ENCODE assay signal across 24 cellular contexts in genomic region chr2:210539578-210540416, GRCh38.
"Had no signal": no experiment of that assay in that cellular context is flagged by ENCODE, and none has a peak within 500 bp of the region (broad histone marks: within the 10 kb centered on the region; RNA-seq: fewer than 3 reads in every experiment).

No MANE protein-coding gene starts in this region.

- H3K36me3 ChIP-seq: cardiac muscle cell, neutrophil, ovary, tibial artery had no signal

- H3K4me3 ChIP-seq: cardiac muscle cell, ovary, psoas muscle, skin epidermis, tibial artery had no signal

- H3K27ac ChIP-seq: cardiac muscle cell, neutrophil, ovary, psoas muscle, skin epidermis, tibial artery had no signal

- H3K4me3 Mint-ChIP-seq: activated naive CD4-positive, alpha-beta T cell treated with anti-CD3 and anti-CD28 coated beads, Interleukin-2, amount 10 ng/mL, durations not matched to agents 7 days and 5 days; activated T-cell treated with anti-CD3 and anti-CD28 coated beads, Interleukin-2, amount 50 U/mL, for 72 hours; memory B cell; natural killer cell treated with Interleukin-12 subunit alpha and Interleukin-12 subunit beta and Interleukin-15 and Interleukin-18, amount 100 ng/mL, for 72 hours; stimulated activated naive CD8-positive, alpha-beta T cell treated with anti-CD3 and anti-CD28 coated beads, Interleukin-15, amount 100 ng/mL, for 72 hours; T-helper 1 cell treated with Interleukin-12 subunit alpha and Interleukin-12 subunit beta and Interleukin-4 antibody, amounts not matched to agents 30 μg/mL and 1 μg/mL, for 36 hours; WTC11 had no signal

- FAIRE-seq: endometrium had no signal

- H3K9me3 Mint-ChIP-seq: activated naive CD4-positive, alpha-beta T cell treated with anti-CD3 and anti-CD28 coated beads, Interleukin-2, amount 10 ng/mL, durations not matched to agents 7 days and 5 days; activated T-cell treated with anti-CD3 and anti-CD28 coated beads, Interleukin-2, amount 50 U/mL, for 72 hours; memory B cell; natural killer cell treated with Interleukin-12 subunit alpha and Interleukin-12 subunit beta and Interleukin-15 and Interleukin-18, amount 100 ng/mL, for 72 hours; stimulated activated naive CD8-positive, alpha-beta T cell treated with anti-CD3 and anti-CD28 coated beads, Interleukin-15, amount 100 ng/mL, for 72 hours; T-helper 1 cell treated with Interleukin-12 subunit alpha and Interleukin-12 subunit beta and Interleukin-4 antibody, amounts not matched to agents 30 μg/mL and 1 μg/mL, for 36 hours; WTC11 had no signal

- DNase-seq: activated CD4-positive, alpha-beta T cell treated with anti-CD3 and anti-CD28 coated beads, Interleukin-2, amount 50 U/mL, for 48 hours; activated effector memory CD4-positive, alpha-beta T cell treated with Interleukin-2 at 50 U/mL for 16 hours; activated naive CD4-positive, alpha-beta T cell treated with anti-CD3 and anti-CD28 coated beads, Interleukin-2, amount 10 ng/mL, durations not matched to agents 7 days and 5 days; activated T-cell treated with anti-CD3 and anti-CD28 coated beads, Interleukin-2, amount 50 U/mL, for 72 hours; amygdala; effector CD4-positive, alpha-beta T cell; erythroblast; foreskin fibroblast; hippocampal formation; ovary; psoas muscle; right cardiac atrium; stimulated activated CD4-positive, alpha-beta T cell treated with anti-CD3 and anti-CD28 coated beads, Interleukin-1b, Interleukin-23, amount 100 ng/mL, for 48 hours; stimulated activated naive CD8-positive, alpha-beta T cell treated with anti-CD3 and anti-CD28 coated beads, Interleukin-15, amount 100 ng/mL, for 72 hours; T1000; tibial artery had no signal

- H3K4me1 ChIP-seq: psoas muscle, tibial artery had no signal

- H3K27ac Mint-ChIP-seq: activated naive CD4-positive, alpha-beta T cell treated with anti-CD3 and anti-CD28 coated beads, Interleukin-2, amount 10 ng/mL, durations not matched to agents 7 days and 5 days; activated T-cell treated with anti-CD3 and anti-CD28 coated beads, Interleukin-2, amount 50 U/mL, for 72 hours; memory B cell; natural killer cell treated with Interleukin-12 subunit alpha and Interleukin-12 subunit beta and Interleukin-15 and Interleukin-18, amount 100 ng/mL, for 72 hours; T-helper 1 cell treated with Interleukin-12 subunit alpha and Interleukin-12 subunit beta and Interleukin-4 antibody, amounts not matched to agents 30 μg/mL and 1 μg/mL, for 36 hours; WTC11 had no signal

- H3K4me1 Mint-ChIP-seq: activated naive CD4-positive, alpha-beta T cell treated with anti-CD3 and anti-CD28 coated beads, Interleukin-2, amount 10 ng/mL, durations not matched to agents 7 days and 5 days; memory B cell; stimulated activated naive CD8-positive, alpha-beta T cell treated with anti-CD3 and anti-CD28 coated beads, Interleukin-15, amount 100 ng/mL, for 72 hours had no signal

- ATAC-seq: activated T-cell treated with anti-CD3 and anti-CD28 coated beads, Interleukin-2, amount 50 U/mL, for 72 hours; natural killer cell treated with Interleukin-12 subunit alpha and Interleukin-12 subunit beta and Interleukin-15 and Interleukin-18, amount 100 ng/mL, for 72 hours; psoas muscle; right cardiac atrium; stimulated activated naive CD8-positive, alpha-beta T cell treated with anti-CD3 and anti-CD28 coated beads, Interleukin-15, amount 100 ng/mL, for 72 hours had no signal

- H3K27me3 ChIP-seq: cardiac muscle cell, neutrophil, ovary, tibial artery had no signal

- H3K27me3 Mint-ChIP-seq: activated naive CD4-positive, alpha-beta T cell treated with anti-CD3 and anti-CD28 coated beads, Interleukin-2, amount 10 ng/mL, durations not matched to agents 7 days and 5 days; natural killer cell treated with Interleukin-12 subunit alpha and Interleukin-12 subunit beta and Interleukin-15 and Interleukin-18, amount 100 ng/mL, for 72 hours; stimulated activated naive CD8-positive, alpha-beta T cell treated with anti-CD3 and anti-CD28 coated beads, Interleukin-15, amount 100 ng/mL, for 72 hours had no signal

- H3K36me3 Mint-ChIP-seq: activated naive CD4-positive, alpha-beta T cell treated with anti-CD3 and anti-CD28 coated beads, Interleukin-2, amount 10 ng/mL, durations not matched to agents 7 days and 5 days; memory B cell; natural killer cell treated with Interleukin-12 subunit alpha and Interleukin-12 subunit beta and Interleukin-15 and Interleukin-18, amount 100 ng/mL, for 72 hours; WTC11 had no signal

- H3K9me3 ChIP-seq: neutrophil, ovary, psoas muscle, tibial artery had no signal
